Comparison of ENCODE assay signal across 12 cellular contexts in the genomic region with DNA sequence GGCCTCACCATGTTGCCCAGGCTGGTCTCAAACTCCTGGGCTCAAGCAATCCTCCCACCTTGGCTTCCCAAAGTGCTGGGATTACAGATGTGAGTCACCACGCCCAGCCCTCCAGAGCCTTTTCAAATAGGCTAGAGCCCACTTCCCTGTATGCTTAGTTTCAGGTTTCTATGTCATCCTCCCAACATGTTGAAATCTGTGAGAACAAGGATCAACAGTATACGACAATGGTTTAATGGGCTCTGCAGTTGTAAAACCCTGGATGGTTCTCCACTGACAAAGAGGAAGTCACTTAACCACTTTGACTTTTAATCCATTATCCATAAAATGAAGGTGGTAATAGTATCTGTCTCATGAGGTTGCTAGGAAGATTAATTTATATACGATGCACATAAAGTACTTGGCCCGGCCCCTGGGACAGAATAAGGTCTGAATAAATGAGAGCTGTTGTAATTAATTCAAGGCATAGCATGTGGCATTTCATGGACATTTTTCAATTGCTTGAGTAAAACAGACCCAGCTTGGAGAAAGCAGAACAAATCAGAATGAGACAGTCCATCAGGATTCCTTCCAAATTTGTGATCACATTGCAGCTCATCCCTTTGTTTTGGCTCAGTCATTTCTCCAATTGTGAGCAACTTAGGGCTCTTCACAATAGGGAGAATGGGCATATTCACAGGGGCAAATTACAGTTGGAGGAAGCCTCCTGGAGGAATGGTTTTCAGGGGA.
DNase-seq lines count a peak whose midpoint lies in the region; ATAC-seq and TF ChIP-seq lines count a peak whose summit lies in the region.
"Had no signal": no experiment of that assay in that cellular context is flagged by ENCODE, and none has a peak within 500 bp of the region (broad histone marks: within the 10 kb centered on the region; RNA-seq: fewer than 3 reads in every experiment).

No MANE protein-coding gene starts in this region.

- H3K4me1 ChIP-seq in RWPE2 (ENCODE audit: insufficient read depth, poor library complexity, severe bottlenecking) (peaks cover 38% of the 10 kb centered on the region), left lung (peaks cover 0 to 37% of the 10 kb centered on the region in 2 donors), thyroid gland (peaks cover 0 to 10% of the 10 kb centered on the region in 2 donors)

- H3K4me3 ChIP-seq in RWPE2 (ENCODE audit: severe bottlenecking): no peak overlapping the region
- H3K4me3 ChIP-seq in left lung: no peak overlapping the region
- H3K4me3 ChIP-seq in thyroid gland (replicated peaks in 1 of 3): no peak overlapping the region

- in situ Hi-C loops in G401 (cut with HindIII; ENCODE audit: low sequenced_read_pairs): no loop called here

- intact Hi-C loops in left lung (cut with DNase I): no loop called here
- intact Hi-C loops in thyroid gland (cut with DNase I): no loop called here

- no peaks in the 10 kb centered on the region for H3K9me3 ChIP-seq in RWPE2 (ENCODE audit: severe bottlenecking)
- no peaks in the 10 kb centered on the region for H3K9me3 ChIP-seq in left lung
- no peaks in the 10 kb centered on the region for H3K9me3 ChIP-seq in thyroid gland
- H3K9me3 ChIP-seq: SK-N-SH had no signal

- TF ChIP-seq POLR2A in thyroid gland (IDR thresholded peaks at IDR 0.05): no peak

- peak; percentile 90 for ATAC-seq in RWPE2 (ENCODE audit: low read depth)
- peak; percentile 62 for ATAC-seq in left lung
- ATAC-seq: activated CD8-positive, alpha-beta T cell treated with anti-CD3 and anti-CD28 coated beads for 36 hours; activated naive CD8-positive, alpha-beta T cell treated with anti-CD3 and anti-CD28 coated beads, Interleukin-2, amount 50 U/mL, for 24 hours had no signal

- DNase-seq in DMS79 treated with DMSO at 0.1 percent for 48 hours (lab: John Stamatoyannopoulos, UW) (peak; percentile 19), NCI-H1930 (lab: John Stamatoyannopoulos, UW) (peak; percentile 25 to 37), RWPE2 (ENCODE audit: low spot score) (peak; percentile 72), left lung (no peak), thyroid gland (no peak), G401 (ENCODE audit: low spot score) (no peak), dedifferentiated amniotic fluid mesenchymal stem cell (ENCODE audit: extremely low spot score) (no peak)
- DNase-seq in activated CD4-positive, alpha-beta T cell treated with anti-CD3 and anti-CD28 coated beads, Interleukin-2, amount 50 U/mL, for 1 hour: no peak
- DNase-seq: activated CD8-positive, alpha-beta T cell treated with anti-CD3 and anti-CD28 coated beads for 36 hours; activated naive CD8-positive, alpha-beta T cell treated with anti-CD3 and anti-CD28 coated beads, Interleukin-2, amount 50 U/mL, for 24 hours; SK-N-SH; stimulated activated CD4-positive, alpha-beta T cell treated with anti-CD3 and anti-CD28 coated beads, Interleukin-4, amount 100 ng/mL, for 1 hour had no signal

- TF ChIP-seq CTCF in RWPE2 (IDR thresholded peaks at IDR 0.05; ENCODE audit: poor library complexity, severe bottlenecking): no peak
- TF ChIP-seq CTCF in left lung (IDR thresholded peaks at IDR 0.05): no peak
- no peak for TF ChIP-seq CTCF in thyroid gland (IDR thresholded peaks at IDR 0.05)

- no peaks in the 10 kb centered on the region for H3K36me3 ChIP-seq in RWPE2 (ENCODE audit: low read depth)
- H3K36me3 ChIP-seq in left lung: no peaks in the 10 kb centered on the region
- no peaks in the 10 kb centered on the region for H3K36me3 ChIP-seq in thyroid gland

- 85 to 93% methylated on average over 4 of the region's 4 CpGs for WGBS in thyroid gland, 2 donors

- H3K27me3 ChIP-seq in RWPE2 (ENCODE audit: insufficient read depth, poor library complexity, severe bottlenecking): no peaks in the 10 kb centered on the region
- no peaks in the 10 kb centered on the region for H3K27me3 ChIP-seq in left lung
- H3K27me3 ChIP-seq in thyroid gland: no peaks in the 10 kb centered on the region

- H3K27ac ChIP-seq in RWPE2 (ENCODE audit: poor library complexity, severe bottlenecking): peak overlapping the region; percentile 92
- H3K27ac ChIP-seq in left lung: peak overlapping the region in 1 of 2 donors; percentile 54
- H3K27ac ChIP-seq in thyroid gland: no peak overlapping the region

Comparison
In these comparisons a context has a peak if more than half of its experiments do, and no peak if none do; other contexts are left out.
1. DNase-seq: peak in DMS79 treated with DMSO at 0.1 percent for 48 hours (single experiment), NCI-H1930 (2 of 2) and RWPE2 (single experiment); none in left lung (0 of 2), thyroid gland (0 of 2), activated CD4-positive, alpha-beta T cell treated with anti-CD3 and anti-CD28 coated beads, Interleukin-2, amount 50 U/mL, for 1 hour (single experiment), G401 (single experiment) and dedifferentiated amniotic fluid mesenchymal stem cell (single experiment).